Comparison of ENCODE assay signal across 18 cellular contexts in the genomic region with DNA sequence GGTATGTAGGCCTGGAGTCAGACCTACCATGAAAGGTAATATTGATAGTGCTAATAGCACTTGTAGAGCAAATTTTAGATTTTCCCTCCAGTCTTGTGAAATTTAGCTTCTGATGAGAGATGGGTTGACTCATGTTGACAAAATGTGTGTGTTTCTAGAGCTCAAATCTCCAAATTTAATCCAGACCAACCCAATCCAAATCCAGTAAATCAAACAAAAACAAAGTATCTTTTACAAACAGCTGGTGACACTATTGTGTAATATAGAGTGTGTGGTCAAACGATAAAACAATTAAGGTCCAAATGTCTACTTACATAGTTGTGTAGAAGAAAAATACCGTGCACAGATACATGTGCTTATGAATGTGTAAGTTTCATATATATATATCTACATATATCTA.
A peak's percentile ranks its signal among the peaks of the same experiment; 100 is the strongest.
DNase-seq lines count a peak whose midpoint lies in the region; ATAC-seq and TF ChIP-seq lines count a peak whose summit lies in the region.
"Had no signal": no experiment of that assay in that cellular context is flagged by ENCODE, and none has a peak within 500 bp of the region (broad histone marks: within the 10 kb centered on the region; RNA-seq: fewer than 3 reads in every experiment).

No MANE protein-coding gene starts in this region.

- no peak overlapping the region for H2BK5ac ChIP-seq in mesendoderm (ENCODE audit: low read length)
- H2BK5ac ChIP-seq in trophoblast cell (ENCODE audit: low read depth, low read length, poor library complexity), result no peak overlapping the region

- H3K36me3 ChIP-seq in mesendoderm (ENCODE audit: control insufficient read depth, insufficient read depth, low read length) (no peaks in the 10 kb centered on the region), trophoblast cell (ENCODE audit: control insufficient read depth in 1 of 2, insufficient read depth in 2 of 2, low read length in 2 of 2) (no peaks in the 10 kb centered on the region), adrenal gland (replicated peaks in 1 of 2) (no peaks in the 10 kb centered on the region)

- H2BK12ac ChIP-seq in trophoblast cell (ENCODE audit: low read length), result no peak overlapping the region

- no peak overlapping the region for H3K56ac ChIP-seq in mesendoderm (ENCODE audit: low read length)

- H4K5ac ChIP-seq in mesendoderm (ENCODE audit: low read length), result no peak overlapping the region

- no peak overlapping the region for H2BK15ac ChIP-seq in mesendoderm (replicated peaks; ENCODE audit: low read depth)

- H3K4me2 ChIP-seq in mesendoderm (ENCODE audit: low read length), result no peak overlapping the region
- no peak overlapping the region for H3K4me2 ChIP-seq in trophoblast cell (ENCODE audit: low read length)
- H3K4me2 ChIP-seq: A549 had no signal

- H2AK5ac ChIP-seq in mesendoderm (ENCODE audit: low read length) (no peak overlapping the region), trophoblast cell (ENCODE audit: low read length) (no peak overlapping the region)

- no peaks in the 10 kb centered on the region for H3K9me3 ChIP-seq in trophoblast cell (ENCODE audit: insufficient read depth, low read depth, low read length)
- no peaks in the 10 kb centered on the region for H3K9me3 ChIP-seq in adrenal gland (replicated peaks in 1 of 3)
- H3K9me3 ChIP-seq: A549, Caco-2 had no signal

- no peak overlapping the region for H4K91ac ChIP-seq in trophoblast cell (ENCODE audit: low read depth, low read length)

- H3K14ac ChIP-seq in trophoblast cell (ENCODE audit: low read length), result no peak overlapping the region

- H3K4me3 ChIP-seq in AG09309 (ENCODE audit: control insufficient read depth, low read depth, low read length), result no peak overlapping the region
- no peak overlapping the region for H3K4me3 ChIP-seq in mesendoderm (ENCODE audit: low read length)
- H3K4me3 ChIP-seq in trophoblast cell (ENCODE audit: low read depth, low read length), result no peak overlapping the region
- no peak overlapping the region for H3K4me3 ChIP-seq in adrenal gland
- H3K4me3 ChIP-seq: A549 had no signal

- H3K9ac ChIP-seq in mesendoderm (ENCODE audit: low read length), result no peak overlapping the region
- H3K9ac ChIP-seq in trophoblast cell (ENCODE audit: low read length), result no peak overlapping the region

- H3K18ac ChIP-seq in mesendoderm (ENCODE audit: low read length) (no peak overlapping the region), trophoblast cell (ENCODE audit: low read length) (no peak overlapping the region)

- no CpG with 5 or more reads among the region's 2 CpGs for WGBS in mesendoderm (ENCODE audit: extremely low coverage, insufficient coverage, low lambda C conversion rate)
- no CpG with 5 or more reads among the region's 2 CpGs for WGBS in trophoblast cell (ENCODE audit: extremely low coverage, insufficient coverage, insufficient read length)
- 83 to 94% (median 87%) methylated on average over 2 of the region's 2 CpGs for WGBS in adrenal gland, 4 donors

- H3K23ac ChIP-seq in mesendoderm (ENCODE audit: low read length), result no peak overlapping the region
- H3K23ac ChIP-seq in trophoblast cell (ENCODE audit: low read length), result no peak overlapping the region

- H3K4ac ChIP-seq in mesendoderm (ENCODE audit: low read depth, low read length) (no peak overlapping the region), trophoblast cell (ENCODE audit: low read depth, low read length) (no peak overlapping the region)

- TF ChIP-seq CTCF in AG09309 (IDR thresholded peaks at IDR 0.05; ENCODE audit: control insufficient read depth, insufficient read depth, low read depth, low read length, missing control alignments) (no peak), adrenal gland (IDR thresholded peaks at IDR 0.05) (no peak)

- intact Hi-C loops in adrenal gland (cut with DNase I), result no loop called here

- no peak for TF ChIP-seq POLR2A in adrenal gland (IDR thresholded peaks at IDR 0.05)

- no peak overlapping the region for H4K8ac ChIP-seq in mesendoderm (ENCODE audit: low read depth, low read length)
- H4K8ac ChIP-seq in trophoblast cell (ENCODE audit: low read depth, low read length), result no peak overlapping the region

- H2BK120ac ChIP-seq in mesendoderm (ENCODE audit: low read depth, low read length) (no peak overlapping the region), trophoblast cell (ENCODE audit: insufficient read depth, low read length, poor library complexity) (no peak overlapping the region)

- peak; percentile 25 for DNase-seq in AG09309 (ENCODE audit: low read depth)
- DNase-seq in GM04504 (ENCODE audit: low read depth), result peak; percentile 56
- peak; percentile 82 for DNase-seq in fibroblast of gingiva (ENCODE audit: low read depth)
- DNase-seq in left lobe of liver (ENCODE audit: low spot score), result no peak
- no peak for DNase-seq in mesendoderm
- no peak for DNase-seq in trophoblast cell
- DNase-seq in adrenal gland, result no peak
- DNase-seq: Caco-2; CD4-positive, CD25-positive, alpha-beta regulatory T cell; DMS153; EL; H9; Kasumi-1; NCI-H1930; NCI-H526 treated with DMSO at 0.1 percent for 48 hours; NK-92 treated with Interleukin-12 subunit alpha and Interleukin-12 subunit beta, amount 100 ng/mL, for 24 hours; SIG-M5 had no signal

- no peaks in the 10 kb centered on the region for H3K4me1 ChIP-seq in mesendoderm (ENCODE audit: control insufficient read depth, low read depth, low read length)
- H3K4me1 ChIP-seq in trophoblast cell (ENCODE audit: control insufficient read depth in 1 of 2, insufficient read depth in 2 of 2, low read length in 2 of 2), result no peaks in the 10 kb centered on the region
- peaks cover 0 to 4% of the 10 kb centered on the region in 2 donors for H3K4me1 ChIP-seq in adrenal gland (replicated peaks in 1 of 2)
- H3K4me1 ChIP-seq: Caco-2 had no signal

- H3K79me1 ChIP-seq in mesendoderm (ENCODE audit: low read length) (no peaks in the 10 kb centered on the region), trophoblast cell (ENCODE audit: low read length) (no peaks in the 10 kb centered on the region)

- H3K79me2 ChIP-seq in mesendoderm (ENCODE audit: control insufficient read depth, insufficient read depth, low read length) (no peaks in the 10 kb centered on the region), trophoblast cell (ENCODE audit: control insufficient read depth, insufficient read depth, low read length, poor library complexity) (no peaks in the 10 kb centered on the region)

- H4K12ac ChIP-seq in trophoblast cell (ENCODE audit: low read depth, low read length), result no peak overlapping the region

- H3K27me3 ChIP-seq in mesendoderm (ENCODE audit: insufficient read depth, low read length, poor library complexity) (no peaks in the 10 kb centered on the region), trophoblast cell (ENCODE audit: insufficient read depth, low read length) (no peaks in the 10 kb centered on the region), adrenal gland (no peaks in the 10 kb centered on the region)

- peak; percentile 40 for ATAC-seq in left lobe of liver
- ATAC-seq: A549 had no signal

- H3K27ac ChIP-seq in mesendoderm (ENCODE audit: low read depth, low read length), result no peak overlapping the region
- H3K27ac ChIP-seq in trophoblast cell (ENCODE audit: low read depth, low read length), result no peak overlapping the region
- H3K27ac ChIP-seq in adrenal gland, result no peak overlapping the region
- H3K27ac ChIP-seq: A549 had no signal

- H2AFZ ChIP-seq in trophoblast cell (ENCODE audit: insufficient read depth, low read length, poor library complexity), result no peak overlapping the region

Comparison
In these comparisons a context has a peak if more than half of its experiments do, and no peak if none do; other contexts are left out.
1. DNase-seq: peak in AG09309 (single experiment), GM04504 (single experiment) and fibroblast of gingiva (single experiment); none in left lobe of liver (single experiment), mesendoderm (single experiment), trophoblast cell (0 of 2) and adrenal gland (0 of 7).